In the genomic region with DNA sequence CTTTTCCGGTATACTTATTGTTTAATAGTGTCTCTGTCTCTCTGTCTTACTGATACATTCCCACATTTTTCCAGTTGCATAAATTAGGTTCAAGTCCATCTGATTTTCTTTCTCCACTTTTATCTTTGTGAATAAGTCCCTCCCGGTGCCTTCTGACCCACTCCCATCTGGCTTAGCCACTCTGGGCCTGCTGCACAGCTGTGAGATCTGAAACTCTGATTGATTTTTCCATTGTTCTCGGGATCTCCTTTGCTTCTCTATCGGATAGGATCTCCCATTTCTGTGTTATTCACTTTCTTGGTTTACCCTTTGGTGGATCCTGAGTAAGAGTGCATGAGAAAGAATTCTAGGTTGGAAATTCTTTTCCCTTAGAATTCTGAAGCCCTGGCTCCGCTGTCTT, we compare ENCODE assay signal across 37 cellular contexts. TPM values are rescaled to one million over a fixed set of nuclear protein-coding genes. Genes with fewer than 3 reads are reported as not detected.
"Had no signal": no experiment of that assay in that cellular context is flagged by ENCODE, and none has a peak within 500 bp of the region (broad histone marks: within the 10 kb centered on the region; RNA-seq: fewer than 3 reads in every experiment).

No MANE protein-coding gene starts in this region.

- H3K4me1 Mint-ChIP-seq: brain had no signal

- H3K4me3 ChIP-seq: adrenal gland, MG63, Peyer's patch, SJSA1 had no signal

- H3K27ac ChIP-seq: adrenal gland, Peyer's patch, SJSA1 had no signal

- H3K9me3 ChIP-seq: adrenal gland, MG63, Peyer's patch, SJSA1 had no signal

- H3K9me3 Mint-ChIP-seq: activated CD4-positive, alpha-beta memory T cell treated with anti-CD3 and anti-CD28 coated beads for 36 hours; activated naive CD8-positive, alpha-beta T cell treated with anti-CD3 and anti-CD28 coated beads, Interleukin-2, amount 10 ng/mL, durations not matched to agents 7 days and 5 days; activated T-cell treated with anti-CD3 and anti-CD28 coated beads, Interleukin-2, amount 50 U/mL, for 4 hours; activated T-helper 17 cell treated with anti-CD3 and anti-CD28 coated beads, Interleukin-2, amount 50 U/mL, for 72 hours; brain had no signal

- ATAC-seq: activated CD4-positive, alpha-beta T cell treated with anti-CD3 and anti-CD28 coated beads for 36 hours; activated CD4-positive, CD25-positive, alpha-beta regulatory T cell treated with anti-CD3 and anti-CD28 coated beads, Interleukin-2, amount 50 U/mL, for 24 hours; activated T-cell treated with anti-CD3 and anti-CD28 coated beads, Interleukin-2, amount 50 U/mL, for 4 hours; activated T-helper 17 cell treated with anti-CD3 and anti-CD28 coated beads, Interleukin-2, amount 50 U/mL, for 72 hours; PC-3 had no signal

- H3K27me3 ChIP-seq: adrenal gland, MG63, Peyer's patch, SJSA1 had no signal

- H3K27ac Mint-ChIP-seq: activated CD4-positive, alpha-beta memory T cell treated with anti-CD3 and anti-CD28 coated beads for 36 hours; activated CD4-positive, alpha-beta T cell treated with anti-CD3 and anti-CD28 coated beads for 36 hours; activated naive CD8-positive, alpha-beta T cell treated with anti-CD3 and anti-CD28 coated beads, Interleukin-2, amount 10 ng/mL, durations not matched to agents 7 days and 5 days; activated T-helper 17 cell treated with anti-CD3 and anti-CD28 coated beads, Interleukin-2, amount 50 U/mL, for 72 hours; brain had no signal

- FAIRE-seq: bronchial epithelial cell had no signal

- DNase-seq: activated CD4-positive, alpha-beta memory T cell treated with anti-CD3 and anti-CD28 coated beads for 36 hours; activated CD4-positive, alpha-beta T cell treated with anti-CD3 and anti-CD28 coated beads for 36 hours; activated CD4-positive, alpha-beta T cell treated with anti-CD3 and anti-CD28 coated beads, Interleukin-2, amount 50 U/mL, for 1 hour; activated CD8-positive, alpha-beta memory T cell treated with anti-CD3 and anti-CD28 coated beads, Interleukin-2, amount 50 U/mL, for 4 hours; activated effector memory CD4-positive, alpha-beta T cell treated with anti-CD3 and anti-CD28 coated beads, Interleukin-2, amount 50 U/mL, for 16 hours; activated naive CD4-positive, alpha-beta T cell; activated naive CD4-positive, alpha-beta T cell treated with anti-CD3 and anti-CD28 coated beads, Interleukin-2, amount 50 U/mL, for 16 hours; activated naive CD8-positive, alpha-beta T cell treated with anti-CD3 and anti-CD28 coated beads, Interleukin-2, amount 10 ng/mL, durations not matched to agents 7 days and 5 days; activated T-cell treated with anti-CD3 and anti-CD28 coated beads for 4 hours; activated T-cell treated with anti-CD3 and anti-CD28 coated beads, Interleukin-2, amount 50 U/mL, for 4 hours; adrenal gland; caudate nucleus; cerebellar nuclear complex; Kasumi-1; KG1; MG63; NCI-H1092; NCI-H1436 treated with DMSO at 0.1 percent for 48 hours; NCI-H1694 treated with DMSO at 0.1 percent for 48 hours; NCI-H2029; NCI-H345; NCI-H524 treated with DMSO at 0.1 percent for 48 hours; NK-92 treated with Interleukin-12 subunit alpha and Interleukin-12 subunit beta, amount 100 ng/mL, for 24 hours; PC-3; Peyer's patch; RPMI8226; SHP77 treated with DMSO at 0.1 percent for 48 hours; SW 1271; T-helper 1 cell; T-helper 2 cell; T-helper 9 cell had no signal

- H3K4me3 Mint-ChIP-seq: activated CD4-positive, alpha-beta memory T cell treated with anti-CD3 and anti-CD28 coated beads for 36 hours; activated CD4-positive, alpha-beta T cell treated with anti-CD3 and anti-CD28 coated beads for 36 hours; activated naive CD8-positive, alpha-beta T cell treated with anti-CD3 and anti-CD28 coated beads, Interleukin-2, amount 10 ng/mL, durations not matched to agents 7 days and 5 days; activated T-cell treated with anti-CD3 and anti-CD28 coated beads, Interleukin-2, amount 50 U/mL, for 4 hours; activated T-helper 17 cell treated with anti-CD3 and anti-CD28 coated beads, Interleukin-2, amount 50 U/mL, for 72 hours; brain had no signal

- H3K27me3 Mint-ChIP-seq: activated CD4-positive, alpha-beta memory T cell treated with anti-CD3 and anti-CD28 coated beads for 36 hours; activated CD4-positive, alpha-beta T cell treated with anti-CD3 and anti-CD28 coated beads for 36 hours; activated naive CD8-positive, alpha-beta T cell treated with anti-CD3 and anti-CD28 coated beads, Interleukin-2, amount 10 ng/mL, durations not matched to agents 7 days and 5 days; activated T-helper 17 cell treated with anti-CD3 and anti-CD28 coated beads, Interleukin-2, amount 50 U/mL, for 72 hours; brain had no signal

- H3K4me1 ChIP-seq: Peyer's patch, SJSA1 had no signal

RNA-seq across cellular contexts. Expression of gene HAS3, which starts 35.6 kb away (rescaled TPM):
- total RNA-seq: NCI-H460 had no signal
